8 cellular contexts compared by ENCODE assay signal in the genomic region with DNA sequence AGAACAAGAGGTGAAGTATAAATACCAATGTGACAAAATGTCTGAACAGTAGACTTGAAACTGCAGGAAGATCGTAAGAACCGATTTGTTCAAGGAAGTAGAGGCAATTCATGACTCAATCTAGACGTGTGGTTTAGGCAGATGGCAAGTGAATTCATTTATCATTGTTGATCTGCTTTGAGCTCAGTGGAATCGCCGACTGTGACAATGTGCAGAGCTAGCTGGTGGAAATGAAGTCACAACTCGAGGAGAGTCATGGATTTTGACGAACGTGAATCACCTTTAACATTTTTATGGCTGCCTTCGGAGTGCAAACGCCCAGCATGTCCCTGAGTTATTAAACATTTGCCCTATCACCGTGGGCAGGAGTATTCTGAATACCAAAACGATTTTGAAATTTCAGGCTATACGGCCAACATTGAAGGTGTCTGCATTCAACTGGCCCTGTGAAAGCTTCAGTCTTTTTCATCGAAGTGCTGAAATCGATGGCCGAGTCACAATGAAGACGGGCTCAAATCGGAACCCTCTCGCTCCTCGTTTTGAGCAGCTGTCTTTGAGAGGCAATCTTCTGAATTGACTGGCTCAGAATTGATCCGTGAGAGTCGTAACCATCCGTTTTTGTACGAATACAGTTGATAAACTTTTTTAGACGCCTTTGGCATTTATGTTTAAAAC. TPM values are rescaled to one million over a fixed set of nuclear protein-coding genes. Genes with fewer than 3 reads are reported as not detected.
DNase-seq lines count a peak whose midpoint lies in the region; ATAC-seq and TF ChIP-seq lines count a peak whose summit lies in the region.

No MANE protein-coding gene starts in this region.

- peak overlapping the region; percentile 47 for H3K9ac ChIP-seq in NT2/D1 (ENCODE audit: insufficient read length, low read depth)
- H3K9ac ChIP-seq in fibroblast of lung (ENCODE audit: insufficient read depth, low read length): peak overlapping the region; percentile 1

- H3K27me3 ChIP-seq in NT2/D1 (ENCODE audit: insufficient read depth, insufficient read length): no peaks in the 10 kb centered on the region
- no peaks in the 10 kb centered on the region for H3K27me3 ChIP-seq in fibroblast of lung (ENCODE audit: control insufficient read depth, insufficient read depth, low read length)
- H3K27me3 ChIP-seq in neutrophil: no peaks in the 10 kb centered on the region

- no peak for DNase-seq in GM12864 (ENCODE audit: low read depth)
- DNase-seq in NT2/D1 (ENCODE audit: low read depth, low spot score): no peak
- DNase-seq in activated T-cell treated with anti-CD3 and anti-CD28 coated beads, Interleukin-2, amount 50 U/mL, for 72 hours: peak; percentile 59 to 74
- DNase-seq in fibroblast of lung (ENCODE audit: low read depth in 2 of 2): peak; percentile 38 to 76
- DNase-seq in hippocampal formation (lab: John Stamatoyannopoulos, UW): no peak
- DNase-seq in NCI-H1048 (lab: John Stamatoyannopoulos, UW): no peak

- H3K4me3 ChIP-seq in GM12864 (ENCODE audit: low read depth, low read length): peak overlapping the region; percentile 57
- H3K4me3 ChIP-seq in NT2/D1 (ENCODE audit: insufficient read length, low read depth): peak overlapping the region; percentile 96
- H3K4me3 ChIP-seq in fibroblast of lung (replicated peaks in 1 of 4; ENCODE audit: control extremely low read depth in 1 of 4, insufficient read depth in 1 of 4, low read depth in 3 of 4, low read length in 4 of 4): peak overlapping the region; percentile 36 to 97 (median 88)
- peak overlapping the region; percentile 70 to 76 for H3K4me3 ChIP-seq in neutrophil (ENCODE audit: low read depth in 1 of 2, low read length in 1 of 2)

- peaks cover 7% of the 10 kb centered on the region for H3K27me3 Mint-ChIP-seq in activated T-cell treated with anti-CD3 and anti-CD28 coated beads, Interleukin-2, amount 50 U/mL, for 72 hours (ENCODE audit: low read depth)

- peaks cover 43% of the 10 kb centered on the region for H3K79me2 ChIP-seq in fibroblast of lung (ENCODE audit: control insufficient read depth, insufficient read depth, low read length)

- peak overlapping the region; percentile 61 for H3K4me2 ChIP-seq in fibroblast of lung (ENCODE audit: extremely low read depth, insufficient read depth, low read length)

- H3K9me3 Mint-ChIP-seq in activated T-cell treated with anti-CD3 and anti-CD28 coated beads, Interleukin-2, amount 50 U/mL, for 72 hours: no peaks in the 10 kb centered on the region

- H3K9me3 ChIP-seq in NT2/D1 (ENCODE audit: insufficient read depth, low read length) (no peaks in the 10 kb centered on the region), fibroblast of lung (ENCODE audit: control insufficient read depth, insufficient read depth, low read depth, low read length) (no peaks in the 10 kb centered on the region), neutrophil (no peaks in the 10 kb centered on the region)

- H3K27ac ChIP-seq in fibroblast of lung (ENCODE audit: insufficient read depth, low read length) (peak overlapping the region; percentile 54), neutrophil (peak overlapping the region; percentile 95)

- peaks cover 17% of the 10 kb centered on the region for H3K4me1 Mint-ChIP-seq in activated T-cell treated with anti-CD3 and anti-CD28 coated beads, Interleukin-2, amount 50 U/mL, for 72 hours (ENCODE audit: low read depth)

- peaks cover 21 to 32% of the 10 kb centered on the region in 2 donors for H3K36me3 Mint-ChIP-seq in activated T-cell treated with anti-CD3 and anti-CD28 coated beads, Interleukin-2, amount 50 U/mL, for 72 hours (ENCODE audit: insufficient read depth in 2 of 2)

- no peak for TF ChIP-seq CTCF in GM12864 (IDR thresholded peaks at IDR 0.05; ENCODE audit: low read depth, low read length, missing control alignments)
- TF ChIP-seq CTCF in fibroblast of lung (conservative IDR thresholded peaks at IDR 0.05 in 1 of 2, IDR thresholded peaks at IDR 0.05 in 1 of 2; ENCODE audit: low read depth in 1 of 2, low read length in 2 of 2): no peak
- TF ChIP-seq CTCF in neutrophil (IDR thresholded peaks at IDR 0.05): no peak

- H3K36me3 ChIP-seq in NT2/D1 (ENCODE audit: insufficient read depth, insufficient read length, low read length) (peaks cover 8% of the 10 kb centered on the region), fibroblast of lung (ENCODE audit: control insufficient read depth, insufficient read depth, low read length) (no peaks in the 10 kb centered on the region), neutrophil (no peaks in the 10 kb centered on the region)

- peak; percentile 24 for ATAC-seq in HG02798 (IDR thresholded peaks at IDR 0.05; ENCODE audit: poor library complexity, unreplicated experiment)
- ATAC-seq in activated T-cell treated with anti-CD3 and anti-CD28 coated beads, Interleukin-2, amount 50 U/mL, for 72 hours (replicated peaks in 1 of 2): peak; percentile 76 to 77

- peaks cover 2% of the 10 kb centered on the region for H4K20me1 ChIP-seq in fibroblast of lung (ENCODE audit: control insufficient read depth, extremely low read depth, insufficient read depth, low read length)

- H3K27ac Mint-ChIP-seq in activated T-cell treated with anti-CD3 and anti-CD28 coated beads, Interleukin-2, amount 50 U/mL, for 72 hours: peak overlapping the region; percentile 100

- H2AFZ ChIP-seq in fibroblast of lung (ENCODE audit: low read length): peak overlapping the region; percentile 8

- peak overlapping the region; percentile 97 to 100 for H3K4me3 Mint-ChIP-seq in activated T-cell treated with anti-CD3 and anti-CD28 coated beads, Interleukin-2, amount 50 U/mL, for 72 hours

- H3K4me1 ChIP-seq in NT2/D1 (ENCODE audit: insufficient read depth, insufficient read length) (no peaks in the 10 kb centered on the region), fibroblast of lung (ENCODE audit: control insufficient read depth, extremely low read depth, insufficient read depth, low read length) (no peaks in the 10 kb centered on the region), neutrophil (ENCODE audit: control insufficient read depth in 1 of 2, insufficient read depth in 1 of 2, low read depth in 1 of 2, low read length in 1 of 2) (peaks cover 24 to 33% of the 10 kb centered on the region in 2 experiments)

RNA-seq across cellular contexts. Expression of gene OGT, which starts 0.7 kb away (rescaled TPM):
- 100 to 1,000 TPM; 702 to 788 TPM for total RNA-seq in activated T-cell treated with anti-CD3 and anti-CD28 coated beads, Interleukin-2, amount 50 U/mL, for 72 hours
- total RNA-seq in fibroblast of lung: 91.9 and 106 TPM in 2 replicates
- 55.5 and 115 TPM in 2 replicates for polyA plus RNA-seq in fibroblast of lung
- polyA plus RNA-seq in fibroblast of lung (2012): 21.5 and 41.2 TPM in 2 replicates
- 40.1 and 88.4 TPM in 2 replicates for polyA minus RNA-seq in fibroblast of lung (ENCODE audit: low replicate concordance)

RNA-seq across cellular contexts. Expression of gene GCNA, which starts 46.0 kb away (rescaled TPM):
- total RNA-seq in activated T-cell treated with anti-CD3 and anti-CD28 coated beads, Interleukin-2, amount 50 U/mL, for 72 hours: 1 to 10 TPM; 6.9 to 8.4 TPM
- total RNA-seq in fibroblast of lung: 2.3 and 2.8 TPM in 2 replicates
- 0.52 and 0.74 TPM in 2 replicates for polyA plus RNA-seq in fibroblast of lung
- 0.18 and 0.55 TPM in 2 replicates for polyA plus RNA-seq in fibroblast of lung (2012)
- 0.35 TPM in 1 of 2 replicates, not detected in the other for polyA minus RNA-seq in fibroblast of lung (ENCODE audit: low replicate concordance)

Comparison
In these comparisons a context has a peak if more than half of its experiments do, and no peak if none do; other contexts are left out.
1. DNase-seq: peak in activated T-cell treated with anti-CD3 and anti-CD28 coated beads, Interleukin-2, amount 50 U/mL, for 72 hours (2 of 2) and fibroblast of lung (2 of 2); none in GM12864 (single experiment), NT2/D1 (single experiment), hippocampal formation (0 of 2) and NCI-H1048 (single experiment).
2. Peak in every context shown above with its lines, with median percentiles within 50 percentile points of each other: H3K4me3 ChIP-seq.